In genomic region chr3:73868688-73869315, GRCh38 we compare ENCODE assay signal across 8 cellular contexts.
DNase-seq lines count a peak whose midpoint lies in the region; ATAC-seq and TF ChIP-seq lines count a peak whose summit lies in the region.

No MANE protein-coding gene starts in this region.

- no peaks in the 10 kb centered on the region for H3K27me3 Mint-ChIP-seq in progenitor cell of endocrine pancreas

- H3K27ac ChIP-seq in Panc1 (ENCODE audit: low read length), result no peak overlapping the region
- no peak overlapping the region for H3K27ac ChIP-seq in effector memory CD4-positive, alpha-beta T cell (ENCODE audit: insufficient read depth, low read length, poor library complexity, severe bottlenecking)

- H3K9me3 ChIP-seq in Panc1 (ENCODE audit: control insufficient read depth, insufficient read depth, low read depth, low read length), result no peaks in the 10 kb centered on the region
- no peaks in the 10 kb centered on the region for H3K9me3 ChIP-seq in effector memory CD4-positive, alpha-beta T cell (ENCODE audit: control insufficient read depth, low read length)

- TF ChIP-seq CTCF in Panc1 (IDR thresholded peaks at IDR 0.05) (peak; percentile 59; the same call in 1 of the 2 replicates), fibroblast of the aortic adventitia (IDR thresholded peaks at IDR 0.05; ENCODE audit: insufficient read depth, low read length) (peak; percentile 68), progenitor cell of endocrine pancreas (IDR thresholded peaks at IDR 0.05; ENCODE audit: unreplicated experiment) (peak; percentile 87)

- DNase-seq in ACHN (peak; percentile 35), H7 (peak; percentile 34), Panc1 (ENCODE audit: low read depth, low spot score) (no peak), fibroblast of the aortic adventitia (ENCODE audit: low read depth) (peak; percentile 70), progenitor cell of endocrine pancreas (ENCODE audit: low spot score, unreplicated experiment) (peak; percentile 16)
- DNase-seq in effector memory CD4-positive, alpha-beta T cell, result no peak

- no peak overlapping the region for H3K4me3 Mint-ChIP-seq in progenitor cell of endocrine pancreas (ENCODE audit: low read depth)

- intact Hi-C loops in Panc1 (cut with micrococcal nuclease; ENCODE audit: unreplicated experiment), result loop anchor here (5.0 kb wide), 1 partner anchor 1303 kb away; no protein-coding TSS in a partner anchor

- no TSS peak for BruUV-seq in Panc1 (replicated peaks; lab: Mats Ljungman, UMichigan)

- H3K9me3 Mint-ChIP-seq in progenitor cell of endocrine pancreas (ENCODE audit: low read depth), result peaks cover 7% of the 10 kb centered on the region

- no peaks in the 10 kb centered on the region for H3K36me3 Mint-ChIP-seq in progenitor cell of endocrine pancreas (ENCODE audit: insufficient read depth)

- H3K36me3 ChIP-seq in H7 (replicated peaks; ENCODE audit: control insufficient read depth, insufficient read depth, low read length) (no peaks in the 10 kb centered on the region), Panc1 (ENCODE audit: control insufficient read depth, insufficient read depth, low read length) (no peaks in the 10 kb centered on the region)
- H3K36me3 ChIP-seq in effector memory CD4-positive, alpha-beta T cell (ENCODE audit: control insufficient read depth, insufficient read depth, low read length), result no peaks in the 10 kb centered on the region

- no peaks in the 10 kb centered on the region for H3K4me1 ChIP-seq in Panc1 (ENCODE audit: control insufficient read depth, insufficient read depth, low read length)
- no peaks in the 10 kb centered on the region for H3K4me1 ChIP-seq in effector memory CD4-positive, alpha-beta T cell (ENCODE audit: control insufficient read depth, insufficient read depth, low read length, poor library complexity, severe bottlenecking)

- H3K4me3 ChIP-seq in H7 (ENCODE audit: insufficient read depth, low read depth, low read length), result no peak overlapping the region
- H3K4me3 ChIP-seq in Panc1 (ENCODE audit: low read depth in 2 of 2, low read length in 2 of 2), result no peak overlapping the region
- H3K4me3 ChIP-seq in fibroblast of the aortic adventitia (ENCODE audit: low read depth, low read length), result no peak overlapping the region
- H3K4me3 ChIP-seq in effector memory CD4-positive, alpha-beta T cell (ENCODE audit: insufficient read depth, low read depth, low read length, poor library complexity, severe bottlenecking), result no peak overlapping the region

- POLR2A ChIA-PET in Panc1 (lab: Charles Lee), result no interaction called here

- no peak overlapping the region for H3K27ac Mint-ChIP-seq in progenitor cell of endocrine pancreas

- H3K4me1 Mint-ChIP-seq in progenitor cell of endocrine pancreas (ENCODE audit: low read depth), result peaks cover 5% of the 10 kb centered on the region

- CTCF ChIA-PET in Panc1 (lab: Charles Lee), result no interaction called here

- in situ Hi-C loops in ACHN (cut with HindIII; ENCODE audit: low pct_ligation_motif_present, low pct_unique_long_range_greater_than_20kb, low sequenced_read_pairs), result no loop called here
- in situ Hi-C loops in Panc1 (cut with HindIII; ENCODE audit: low pct_unique_long_range_greater_than_20kb, low sequenced_read_pairs), result no loop called here

- ATAC-seq in Panc1 (peak; percentile 62; the same call in 1 of the 2 replicates), GM21447 (IDR thresholded peaks at IDR 0.05; ENCODE audit: unreplicated experiment) (no peak), GM19023 (IDR thresholded peaks at IDR 0.05; ENCODE audit: unreplicated experiment) (no peak)

- H3K27me3 ChIP-seq in H7 (ENCODE audit: control insufficient read depth, insufficient read depth, low read length) (no peaks in the 10 kb centered on the region), Panc1 (ENCODE audit: control insufficient read depth, insufficient read depth, low read length) (no peaks in the 10 kb centered on the region)
- no peaks in the 10 kb centered on the region for H3K27me3 ChIP-seq in effector memory CD4-positive, alpha-beta T cell (replicated peaks; ENCODE audit: control insufficient read depth, insufficient read depth, low read length, poor library complexity, severe bottlenecking)

Comparison
In these comparisons a context has a peak if more than half of its experiments do, and no peak if none do; other contexts are left out.
1. DNase-seq: peak in ACHN (single experiment), H7 (single experiment), fibroblast of the aortic adventitia (single experiment) and progenitor cell of endocrine pancreas (single experiment); none in Panc1 (single experiment) and effector memory CD4-positive, alpha-beta T cell (0 of 3).
2. Peak in every context shown above with its lines, with median percentiles within 50 percentile points of each other: CTCF ChIP-seq.